ENCODE assay signal across 1 cellular context in the genomic region with DNA sequence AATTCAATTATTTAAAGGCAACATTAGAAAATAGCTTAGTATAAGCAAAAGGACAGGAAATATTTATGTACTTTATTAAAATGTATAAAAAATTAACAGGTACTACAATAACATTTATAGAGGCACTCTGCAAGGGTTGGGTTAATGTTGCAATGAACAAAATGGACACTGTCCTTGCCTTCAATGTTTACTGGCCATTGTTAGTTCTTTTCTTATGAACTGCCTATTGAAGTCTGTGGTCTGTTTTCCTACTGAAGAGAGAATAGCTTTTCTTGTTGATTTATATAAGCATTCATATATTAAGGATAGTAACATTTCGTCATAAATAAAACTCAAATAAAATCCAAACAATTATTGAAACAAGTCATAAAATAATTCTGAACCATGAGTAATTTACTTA.
TF ChIP-seq lines count a peak whose summit lies in the region.

No MANE protein-coding gene starts in this region.

TF ChIP-seq in SK-N-SH, 30 proteins besides CTCF, POLR2A, EP300 and RAD21 (continued from another document):
- TF ChIP-seq, protein P1, sequence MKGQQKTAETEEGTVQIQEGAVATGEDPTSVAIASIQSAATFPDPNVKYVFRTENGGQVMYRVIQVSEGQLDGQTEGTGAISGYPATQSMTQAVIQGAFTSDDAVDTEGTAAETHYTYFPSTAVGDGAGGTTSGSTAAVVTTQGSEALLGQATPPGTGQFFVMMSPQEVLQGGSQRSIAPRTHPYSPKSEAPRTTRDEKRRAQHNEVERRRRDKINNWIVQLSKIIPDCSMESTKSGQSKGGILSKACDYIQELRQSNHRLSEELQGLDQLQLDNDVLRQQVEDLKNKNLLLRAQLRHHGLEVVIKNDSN (IDR thresholded peaks at IDR 0.05; ENCODE audit: borderline replicate concordance, low read depth): no peak
- no peak for TF ChIP-seq TEAD4 (IDR thresholded peaks at IDR 0.05; ENCODE audit: borderline replicate concordance, insufficient read depth)
- TF ChIP-seq ELF1 (IDR thresholded peaks at IDR 0.05): no peak
- TF ChIP-seq NRF1 (IDR thresholded peaks at IDR 0.05; ENCODE audit: low read depth, low read length): no peak
- no peak for TF ChIP-seq MXI1 (IDR thresholded peaks at IDR 0.05; ENCODE audit: low read depth, low read length)
- no peak for TF ChIP-seq RCOR1 (IDR thresholded peaks at IDR 0.05; ENCODE audit: low read length)
- TF ChIP-seq, protein P2, sequence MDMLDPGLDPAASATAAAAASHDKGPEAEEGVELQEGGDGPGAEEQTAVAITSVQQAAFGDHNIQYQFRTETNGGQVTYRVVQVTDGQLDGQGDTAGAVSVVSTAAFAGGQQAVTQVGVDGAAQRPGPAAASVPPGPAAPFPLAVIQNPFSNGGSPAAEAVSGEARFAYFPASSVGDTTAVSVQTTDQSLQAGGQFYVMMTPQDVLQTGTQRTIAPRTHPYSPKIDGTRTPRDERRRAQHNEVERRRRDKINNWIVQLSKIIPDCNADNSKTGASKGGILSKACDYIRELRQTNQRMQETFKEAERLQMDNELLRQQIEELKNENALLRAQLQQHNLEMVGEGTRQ (IDR thresholded peaks at IDR 0.05; ENCODE audit: borderline replicate concordance, low read depth, low read length): no peak
- TF ChIP-seq TAF1 (IDR thresholded peaks at IDR 0.05; ENCODE audit: borderline replicate concordance, low read depth, low read length): no peak
- TF ChIP-seq YY1 (IDR thresholded peaks at IDR 0.05; ENCODE audit: low read depth): no peak
